Comparison of ENCODE assay signal across 8 cellular contexts in genomic region chr19:58021541-58022282, GRCh38. TPM values are rescaled to one million over a fixed set of nuclear protein-coding genes. Genes with fewer than 3 reads are reported as not detected.
DNase-seq lines count a peak whose midpoint lies in the region; ATAC-seq and TF ChIP-seq lines count a peak whose summit lies in the region.

No MANE protein-coding gene starts in this region.

- no peak overlapping the region for H3K27ac ChIP-seq in heart right ventricle

- peaks cover 0 to 25% (median 0%) of the 10 kb centered on the region in 11 donors for H3K9me3 ChIP-seq in heart right ventricle

- peak; percentile 38 for DNase-seq in NCI-H2227 (lab: John Stamatoyannopoulos, UW; ENCODE audit: unreplicated experiment)
- no peak for DNase-seq in NCI-H2227 treated with DMSO at 0.1 percent for 48 hours (lab: John Stamatoyannopoulos, UW)
- DNase-seq in NCI-H2029 treated with DMSO at 0.1 percent for 48 hours (lab: John Stamatoyannopoulos, UW), result peak; percentile 28
- peak in 1 of 2 donors; percentile 35 for DNase-seq in activated naive CD4-positive, alpha-beta T cell treated with anti-CD3 and anti-CD28 coated beads, Interleukin-2, amount 50 U/mL, for 72 hours (ENCODE audit: low spot score in 2 of 2)
- peak in 1 of 2 donors; percentile 81 for DNase-seq in heart right ventricle
- peak; percentile 79 for DNase-seq in putamen (ENCODE audit: low spot score)

- intact Hi-C loops in heart right ventricle (cut with DNase I), result loop anchor here (1.0 to 5.0 kb wide), 6 partner anchors 77 to 136 kb away; partner anchors contain the start of genes ZNF329 (in 1 of the 10) and ZSCAN18 (in 1 of the 10)

- H3K27ac Mint-ChIP-seq in activated naive CD4-positive, alpha-beta T cell treated with anti-CD3 and anti-CD28 coated beads, Interleukin-2, amount 50 U/mL, for 72 hours, result no peak overlapping the region

- 49 to 51% methylated on average over 30 of the region's 30 CpGs for WGBS in heart right ventricle, 2 donors

- TF ChIP-seq CTCF in heart right ventricle (IDR thresholded peaks at IDR 0.05), result peak; percentile 64 to 91 (median 80)

- no peaks in the 10 kb centered on the region for H3K4me1 ChIP-seq in heart right ventricle

- H3K36me3 ChIP-seq in heart right ventricle, result no peaks in the 10 kb centered on the region

- peaks cover 15 to 19% of the 10 kb centered on the region in 2 donors for H3K9me3 Mint-ChIP-seq in activated naive CD4-positive, alpha-beta T cell treated with anti-CD3 and anti-CD28 coated beads, Interleukin-2, amount 50 U/mL, for 72 hours

- peaks cover 26 to 28% of the 10 kb centered on the region in 2 donors for H3K36me3 Mint-ChIP-seq in activated naive CD4-positive, alpha-beta T cell treated with anti-CD3 and anti-CD28 coated beads, Interleukin-2, amount 50 U/mL, for 72 hours

- peaks cover 0 to 8% (median 0%) of the 10 kb centered on the region in 7 donors for H3K27me3 ChIP-seq in heart right ventricle

- H3K4me3 ChIP-seq in heart right ventricle, result no peak overlapping the region

- ATAC-seq in activated naive CD4-positive, alpha-beta T cell treated with anti-CD3 and anti-CD28 coated beads, Interleukin-2, amount 50 U/mL, for 72 hours, result peak; percentile 78 to 93
- ATAC-seq in heart right ventricle, result peak; percentile 87 to 96 (median 95)
- no peak for ATAC-seq in GM18907 (IDR thresholded peaks at IDR 0.05; ENCODE audit: unreplicated experiment)
- ATAC-seq in HG02973 (IDR thresholded peaks at IDR 0.05; ENCODE audit: unreplicated experiment), result no peak

RNA-seq across cellular contexts. Expression of gene ZSCAN1, which starts 12.1 kb away (rescaled TPM):
- not detected for total RNA-seq in activated naive CD4-positive, alpha-beta T cell treated with anti-CD3 and anti-CD28 coated beads, Interleukin-2, amount 50 U/mL, for 72 hours
- total RNA-seq in heart right ventricle, result under 1 TPM in 1 of 10 donors, not detected in 9; 0.32 TPM
- under 1 TPM; 0.15 to 0.28 TPM for polyA plus RNA-seq in heart right ventricle

RNA-seq across cellular contexts. Expression of gene ZNF606, which starts 19.1 kb away (rescaled TPM):
- total RNA-seq in activated naive CD4-positive, alpha-beta T cell treated with anti-CD3 and anti-CD28 coated beads, Interleukin-2, amount 50 U/mL, for 72 hours, result 1 to 10 TPM; 3.2 to 9.1 TPM
- 10 to 100 TPM in 8 of 10 donors, 1 to 10 TPM in 2; 9.4 to 19.1 (median 13.4) TPM for total RNA-seq in heart right ventricle
- 10 to 100 TPM in 1 of 2 donors, 1 to 10 TPM in 1; 4.5 to 13.5 TPM for polyA plus RNA-seq in heart right ventricle

RNA-seq across cellular contexts. Expression of gene ZNF135, which starts 37.4 kb away (rescaled TPM):
- total RNA-seq in activated naive CD4-positive, alpha-beta T cell treated with anti-CD3 and anti-CD28 coated beads, Interleukin-2, amount 50 U/mL, for 72 hours, result under 1 TPM; 0.58 to 0.82 TPM
- 1 to 10 TPM; 2.9 to 5.0 (median 3.9) TPM for total RNA-seq in heart right ventricle
- 10 to 100 TPM in 1 of 2 donors, 1 to 10 TPM in 1; 2.5 to 10.1 TPM for polyA plus RNA-seq in heart right ventricle

RNA-seq across cellular contexts. Expression of gene C19orf18, which starts 47.4 kb away (rescaled TPM):
- total RNA-seq in activated naive CD4-positive, alpha-beta T cell treated with anti-CD3 and anti-CD28 coated beads, Interleukin-2, amount 50 U/mL, for 72 hours, result under 1 TPM in 1 of 2 donors, not detected in 1; 0.56 TPM
- 1 to 10 TPM; 1.7 to 4.3 (median 2.2) TPM for total RNA-seq in heart right ventricle
- 10 to 100 TPM in 1 of 2 donors, under 1 TPM in 1; 0.54 to 20.7 TPM for polyA plus RNA-seq in heart right ventricle

Comparison
In these comparisons a context has a peak if more than half of its experiments do, and no peak if none do; other contexts are left out.
1. ATAC-seq: peak in activated naive CD4-positive, alpha-beta T cell treated with anti-CD3 and anti-CD28 coated beads, Interleukin-2, amount 50 U/mL, for 72 hours (2 of 2) and heart right ventricle (8 of 8); none in GM18907 (single experiment) and HG02973 (single experiment).